4 cellular contexts compared by ENCODE assay signal in the genomic region with DNA sequence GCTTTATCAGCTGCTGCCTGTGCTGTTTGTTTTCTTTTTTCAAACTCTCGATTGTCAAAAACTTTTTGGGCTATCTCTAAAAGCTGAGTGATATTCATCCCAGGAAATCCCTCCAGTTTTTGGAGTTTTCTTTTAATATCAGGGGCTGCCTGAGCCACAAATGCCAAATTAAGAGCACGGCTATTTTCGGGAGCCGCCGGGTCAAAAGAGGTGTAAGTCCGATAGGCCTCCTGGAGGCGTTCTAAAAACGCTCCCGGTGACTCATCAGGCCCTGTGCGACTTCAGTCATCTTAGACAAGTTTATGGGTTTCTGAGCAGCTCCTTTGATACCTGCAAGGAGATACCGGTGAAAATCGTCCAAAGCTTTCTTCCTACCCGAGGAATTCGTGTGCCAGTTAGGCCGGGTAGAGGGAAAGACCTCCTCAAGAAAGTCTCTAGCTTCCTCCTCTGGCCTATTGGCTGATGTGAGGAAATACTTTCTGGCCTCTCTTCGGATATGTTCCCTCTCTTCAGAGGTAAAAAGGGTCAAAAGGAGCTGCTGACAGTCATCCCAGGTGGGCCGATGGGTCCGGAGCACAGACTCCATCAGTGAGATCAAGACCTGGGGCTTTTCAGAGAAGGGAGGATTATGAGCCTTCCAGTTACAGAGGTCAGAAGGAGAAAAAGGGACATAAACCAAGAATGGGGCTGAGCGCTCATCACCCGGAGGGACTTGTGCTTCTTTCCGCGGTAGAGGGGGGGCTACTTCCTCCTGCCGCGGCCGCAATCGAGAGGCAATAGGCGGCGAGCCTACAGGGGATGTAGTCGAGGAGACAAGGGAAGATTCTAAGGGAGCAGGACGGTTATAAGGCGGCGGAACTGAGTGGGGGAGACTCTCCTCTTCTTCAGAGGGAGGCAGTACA.
TF ChIP-seq lines count a peak whose summit lies in the region.

No MANE protein-coding gene starts in this region.

TF ChIP-seq in SK-N-SH, 30 proteins besides CTCF, POLR2A, EP300 and RAD21:
- TF ChIP-seq, protein P1, sequence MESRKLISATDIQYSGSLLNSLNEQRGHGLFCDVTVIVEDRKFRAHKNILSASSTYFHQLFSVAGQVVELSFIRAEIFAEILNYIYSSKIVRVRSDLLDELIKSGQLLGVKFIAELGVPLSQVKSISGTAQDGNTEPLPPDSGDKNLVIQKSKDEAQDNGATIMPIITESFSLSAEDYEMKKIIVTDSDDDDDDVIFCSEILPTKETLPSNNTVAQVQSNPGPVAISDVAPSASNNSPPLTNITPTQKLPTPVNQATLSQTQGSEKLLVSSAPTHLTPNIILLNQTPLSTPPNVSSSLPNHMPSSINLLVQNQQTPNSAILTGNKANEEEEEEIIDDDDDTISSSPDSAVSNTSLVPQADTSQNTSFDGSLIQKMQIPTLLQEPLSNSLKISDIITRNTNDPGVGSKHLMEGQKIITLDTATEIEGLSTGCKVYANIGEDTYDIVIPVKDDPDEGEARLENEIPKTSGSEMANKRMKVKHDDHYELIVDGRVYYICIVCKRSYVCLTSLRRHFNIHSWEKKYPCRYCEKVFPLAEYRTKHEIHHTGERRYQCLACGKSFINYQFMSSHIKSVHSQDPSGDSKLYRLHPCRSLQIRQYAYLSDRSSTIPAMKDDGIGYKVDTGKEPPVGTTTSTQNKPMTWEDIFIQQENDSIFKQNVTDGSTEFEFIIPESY (IDR thresholded peaks at IDR 0.05; ENCODE audit: borderline replicate concordance, low read depth), result no peak
- no peak for TF ChIP-seq FOXM1 (IDR thresholded peaks at IDR 0.05; ENCODE audit: low read depth)
- peak; percentile 37; the same call in 1 of the 2 replicates for TF ChIP-seq EZH2phosphoT487 (IDR thresholded peaks at IDR 0.05; ENCODE audit: borderline replicate concordance, low read depth)
- TF ChIP-seq SIN3A (IDR thresholded peaks at IDR 0.05; ENCODE audit: borderline replicate concordance, low read depth, low read length), result no peak
- no peak for TF ChIP-seq GATA2 (CRISPR knock-in tag; IDR thresholded peaks at IDR 0.05)
- no peak for TF ChIP-seq POLR2AphosphoS5 (IDR thresholded peaks at IDR 0.05; ENCODE audit: low read depth, low read length)
- no peak for TF ChIP-seq RFX5 (IDR thresholded peaks at IDR 0.05; ENCODE audit: low read length)
- TF ChIP-seq TCF12 (IDR thresholded peaks at IDR 0.05), result no peak
TF ChIP-seq in SK-N-SH: peak in this region for 1.

TF ChIP-seq in SK-N-SH treated with all-trans-retinoic acid at 6 μM for 48 hours, 23 proteins besides CTCF, POLR2A, EP300 and RAD21:
- no peak for TF ChIP-seq TOX (CRISPR knock-in tag; IDR thresholded peaks at IDR 0.05; ENCODE audit: borderline replicate concordance)
- TF ChIP-seq, protein P2, sequence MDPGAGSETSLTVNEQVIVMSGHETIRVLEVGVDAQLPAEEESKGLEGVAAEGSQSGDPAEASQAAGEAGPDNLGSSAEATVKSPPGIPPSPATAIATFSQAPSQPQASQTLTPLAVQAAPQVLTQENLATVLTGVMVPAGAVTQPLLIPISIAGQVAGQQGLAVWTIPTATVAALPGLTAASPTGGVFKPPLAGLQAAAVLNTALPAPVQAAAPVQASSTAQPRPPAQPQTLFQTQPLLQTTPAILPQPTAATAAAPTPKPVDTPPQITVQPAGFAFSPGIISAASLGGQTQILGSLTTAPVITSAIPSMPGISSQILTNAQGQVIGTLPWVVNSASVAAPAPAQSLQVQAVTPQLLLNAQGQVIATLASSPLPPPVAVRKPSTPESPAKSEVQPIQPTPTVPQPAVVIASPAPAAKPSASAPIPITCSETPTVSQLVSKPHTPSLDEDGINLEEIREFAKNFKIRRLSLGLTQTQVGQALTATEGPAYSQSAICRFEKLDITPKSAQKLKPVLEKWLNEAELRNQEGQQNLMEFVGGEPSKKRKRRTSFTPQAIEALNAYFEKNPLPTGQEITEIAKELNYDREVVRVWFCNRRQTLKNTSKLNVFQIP (CRISPR knock-in tag; IDR thresholded peaks at IDR 0.05; ENCODE audit: borderline replicate concordance, low read depth), result no peak

TF ChIP-seq in H1, 55 proteins besides CTCF, POLR2A, EP300 and RAD21:
- TF ChIP-seq RXRA (IDR thresholded peaks at IDR 0.05; ENCODE audit: insufficient read depth, low read depth, low read length) (no peak), MAFK (IDR thresholded peaks at IDR 0.05; ENCODE audit: low read depth, low read length) (no peak), RNF2 (IDR thresholded peaks at IDR 0.05; ENCODE audit: borderline replicate concordance, low read depth, low read length, missing control alignments, poor library complexity, severe bottlenecking) (peak; percentile 79), EZH2 (IDR thresholded peaks at IDR 0.05; ENCODE audit: low read depth, low read length, severe bottlenecking) (peak; percentile 79), POU5F1 (IDR thresholded peaks at IDR 0.05; ENCODE audit: low read depth, low read length) (no peak), CBX8 (IDR thresholded peaks at IDR 0.05; ENCODE audit: borderline replicate concordance, low read depth, low read length) (peak; percentile 68; the same call in 1 of the 2 replicates), SUZ12 (IDR thresholded peaks at IDR 0.05; ENCODE audit: low read length) (peak; percentile 92), BRCA1 (IDR thresholded peaks at IDR 0.05; ENCODE audit: low read depth, low read length) (no peak)
- TF ChIP-seq, protein P3, sequence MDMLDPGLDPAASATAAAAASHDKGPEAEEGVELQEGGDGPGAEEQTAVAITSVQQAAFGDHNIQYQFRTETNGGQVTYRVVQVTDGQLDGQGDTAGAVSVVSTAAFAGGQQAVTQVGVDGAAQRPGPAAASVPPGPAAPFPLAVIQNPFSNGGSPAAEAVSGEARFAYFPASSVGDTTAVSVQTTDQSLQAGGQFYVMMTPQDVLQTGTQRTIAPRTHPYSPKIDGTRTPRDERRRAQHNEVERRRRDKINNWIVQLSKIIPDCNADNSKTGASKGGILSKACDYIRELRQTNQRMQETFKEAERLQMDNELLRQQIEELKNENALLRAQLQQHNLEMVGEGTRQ (IDR thresholded peaks at IDR 0.05; ENCODE audit: low read length), result no peak

TF ChIP-seq in neural cell, 6 proteins besides CTCF, POLR2A, EP300 and RAD21:
- TF ChIP-seq POLR2AphosphoS5 (IDR thresholded peaks at IDR 0.05) (no peak), TAF1 (IDR thresholded peaks at IDR 0.05; ENCODE audit: low read depth) (no peak), MXI1 (conservative IDR thresholded peaks at IDR 0.05; ENCODE audit: poor library complexity, severe bottlenecking) (no peak), EZH2 (IDR thresholded peaks at IDR 0.05; ENCODE audit: borderline replicate concordance, insufficient read depth, low read length, poor library complexity, severe bottlenecking) (peak; percentile 6)
- TF ChIP-seq, protein P4, sequence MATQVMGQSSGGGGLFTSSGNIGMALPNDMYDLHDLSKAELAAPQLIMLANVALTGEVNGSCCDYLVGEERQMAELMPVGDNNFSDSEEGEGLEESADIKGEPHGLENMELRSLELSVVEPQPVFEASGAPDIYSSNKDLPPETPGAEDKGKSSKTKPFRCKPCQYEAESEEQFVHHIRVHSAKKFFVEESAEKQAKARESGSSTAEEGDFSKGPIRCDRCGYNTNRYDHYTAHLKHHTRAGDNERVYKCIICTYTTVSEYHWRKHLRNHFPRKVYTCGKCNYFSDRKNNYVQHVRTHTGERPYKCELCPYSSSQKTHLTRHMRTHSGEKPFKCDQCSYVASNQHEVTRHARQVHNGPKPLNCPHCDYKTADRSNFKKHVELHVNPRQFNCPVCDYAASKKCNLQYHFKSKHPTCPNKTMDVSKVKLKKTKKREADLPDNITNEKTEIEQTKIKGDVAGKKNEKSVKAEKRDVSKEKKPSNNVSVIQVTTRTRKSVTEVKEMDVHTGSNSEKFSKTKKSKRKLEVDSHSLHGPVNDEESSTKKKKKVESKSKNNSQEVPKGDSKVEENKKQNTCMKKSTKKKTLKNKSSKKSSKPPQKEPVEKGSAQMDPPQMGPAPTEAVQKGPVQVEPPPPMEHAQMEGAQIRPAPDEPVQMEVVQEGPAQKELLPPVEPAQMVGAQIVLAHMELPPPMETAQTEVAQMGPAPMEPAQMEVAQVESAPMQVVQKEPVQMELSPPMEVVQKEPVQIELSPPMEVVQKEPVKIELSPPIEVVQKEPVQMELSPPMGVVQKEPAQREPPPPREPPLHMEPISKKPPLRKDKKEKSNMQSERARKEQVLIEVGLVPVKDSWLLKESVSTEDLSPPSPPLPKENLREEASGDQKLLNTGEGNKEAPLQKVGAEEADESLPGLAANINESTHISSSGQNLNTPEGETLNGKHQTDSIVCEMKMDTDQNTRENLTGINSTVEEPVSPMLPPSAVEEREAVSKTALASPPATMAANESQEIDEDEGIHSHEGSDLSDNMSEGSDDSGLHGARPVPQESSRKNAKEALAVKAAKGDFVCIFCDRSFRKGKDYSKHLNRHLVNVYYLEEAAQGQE (IDR thresholded peaks at IDR 0.05; ENCODE audit: borderline replicate concordance), result no peak
TF ChIP-seq in neural cell: peak in this region for 1.
